8 cellular contexts compared by ENCODE assay signal in the genomic region with DNA sequence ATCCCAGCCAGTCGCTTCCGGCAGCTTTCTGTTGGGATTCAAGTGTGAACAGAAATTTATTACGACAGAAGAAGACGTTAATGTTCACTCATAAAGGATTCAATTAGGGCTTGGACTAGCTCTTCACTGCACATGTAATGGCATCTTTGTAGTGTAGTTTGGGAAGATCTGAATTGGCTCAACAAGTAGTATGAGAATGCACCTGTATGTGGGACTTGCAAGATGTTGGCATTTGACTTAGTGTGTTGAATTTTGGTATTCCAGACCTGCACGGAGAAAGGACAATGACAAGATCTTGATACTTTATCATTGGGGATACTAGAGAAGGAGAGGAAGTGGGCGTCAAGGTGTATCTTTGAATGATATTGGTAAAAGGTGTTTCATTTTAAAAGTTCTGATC. TPM values are rescaled to one million over a fixed set of nuclear protein-coding genes. Genes with fewer than 3 reads are reported as not detected.
DNase-seq lines count a peak whose midpoint lies in the region; ATAC-seq and TF ChIP-seq lines count a peak whose summit lies in the region.

No MANE protein-coding gene starts in this region.

- H3K4me2 ChIP-seq in MM.1S (ENCODE audit: low read depth, low read length): peak overlapping the region; percentile 72

- peak overlapping the region; percentile 53 to 91 (median 81) for H3K27ac Mint-ChIP-seq in nephron

- H2AFZ ChIP-seq in MM.1S (ENCODE audit: low read length): no peak overlapping the region

- H3K27me3 Mint-ChIP-seq in nephron (ENCODE audit: low read depth): peaks cover 8% of the 10 kb centered on the region

- H3K9me3 ChIP-seq in BE2C (no peaks in the 10 kb centered on the region), MM.1S (replicated peaks; ENCODE audit: insufficient read depth, low read length) (no peaks in the 10 kb centered on the region), ectodermal cell (ENCODE audit: control insufficient read depth, low read length) (no peaks in the 10 kb centered on the region)

- WGBS in ectodermal cell, 2 experiments: 23 to 32% methylated on average over 6 of the region's 6 CpGs

- peaks cover 63% of the 10 kb centered on the region for H3K79me2 ChIP-seq in MM.1S (ENCODE audit: low read length)

- peaks cover 14% of the 10 kb centered on the region for H3F3A ChIP-seq in MM.1S (ENCODE audit: insufficient read depth, low read length)

- H3K36me3 ChIP-seq in BE2C (peaks cover 8% of the 10 kb centered on the region), MM.1S (replicated peaks; ENCODE audit: insufficient read depth, low read length) (peaks cover 13% of the 10 kb centered on the region; the same call in 1 of the 2 replicates), ectodermal cell (ENCODE audit: control insufficient read depth, insufficient read depth, low read length) (peaks cover 21% of the 10 kb centered on the region)

- no peaks in the 10 kb centered on the region for H3K4me1 ChIP-seq in BE2C
- H3K4me1 ChIP-seq in MM.1S (ENCODE audit: low read length): peaks cover 20% of the 10 kb centered on the region
- peaks cover 14% of the 10 kb centered on the region for H3K4me1 ChIP-seq in ectodermal cell (ENCODE audit: control insufficient read depth, insufficient read depth, low read length)

- H3K27ac ChIP-seq in MM.1S (ENCODE audit: low read length) (no peak overlapping the region; the same call in 1 of the 2 replicates), ectodermal cell (ENCODE audit: insufficient read depth, low read depth, low read length, poor library complexity, severe bottlenecking) (no peak overlapping the region)

- no peaks in the 10 kb centered on the region for H3K27me3 ChIP-seq in BE2C
- no peaks in the 10 kb centered on the region for H3K27me3 ChIP-seq in MM.1S (replicated peaks; ENCODE audit: insufficient read depth, low read length)
- no peaks in the 10 kb centered on the region for H3K27me3 ChIP-seq in ectodermal cell (ENCODE audit: control insufficient read depth, insufficient read depth, low read length, poor library complexity, severe bottlenecking)

- peaks cover 21% of the 10 kb centered on the region for H3K4me1 Mint-ChIP-seq in nephron

- peak overlapping the region; percentile 95 to 97 (median 96) for H3K4me3 Mint-ChIP-seq in nephron

- peak overlapping the region; percentile 92 for H3K4me3 ChIP-seq in BE2C (ENCODE audit: low read depth, low read length)
- H3K4me3 ChIP-seq in MM.1S (ENCODE audit: low read length): peak overlapping the region; percentile 96
- peak overlapping the region; percentile 99 for H3K4me3 ChIP-seq in ectodermal cell (ENCODE audit: insufficient read depth, low read depth, low read length)

- peaks cover 17% of the 10 kb centered on the region; the same call in 1 of the 2 replicates for H4K20me1 ChIP-seq in MM.1S (ENCODE audit: insufficient read depth, low read length)

- no peaks in the 10 kb centered on the region for H3K9me2 ChIP-seq in MM.1S (replicated peaks; ENCODE audit: insufficient read depth, low read length)

- H3K36me3 Mint-ChIP-seq in nephron (ENCODE audit: low read depth): peaks cover 27% of the 10 kb centered on the region

- peak overlapping the region; percentile 97 for H3K9ac ChIP-seq in MM.1S (ENCODE audit: low read length)

- H3K9me3 Mint-ChIP-seq in nephron: no peaks in the 10 kb centered on the region

- ATAC-seq in HG03469 (IDR thresholded peaks at IDR 0.05; ENCODE audit: unreplicated experiment) (no peak), HG03175 (IDR thresholded peaks at IDR 0.05; ENCODE audit: unreplicated experiment) (no peak)

- DNase-seq in BE2C: no peak
- DNase-seq in MM.1S: no peak
- no peak for DNase-seq in NCI-H524 treated with DMSO at 0.1 percent for 48 hours (lab: John Stamatoyannopoulos, UW)
- no peak for DNase-seq in AG08396 (ENCODE audit: low spot score)

- TF ChIP-seq CTCF in BE2C (IDR thresholded peaks at IDR 0.05; ENCODE audit: low read depth, low read length): no peak
- no peak for TF ChIP-seq CTCF in MM.1S (IDR thresholded peaks at IDR 0.05; ENCODE audit: low read length)
- no peak for TF ChIP-seq CTCF in nephron (IDR thresholded peaks at IDR 0.05; ENCODE audit: unreplicated experiment in 3 of 3)

RNA-seq across cellular contexts. Expression of gene PSMD11, which starts 1.2 kb away (rescaled TPM):
- polyA plus RNA-seq in BE2C (2012; ENCODE audit: insufficient read depth, insufficient read length, low read depth): 24.1 TPM
- 119 TPM for polyA plus RNA-seq in ectodermal cell (2013, experiment 1 of 4)
- 112 TPM for polyA plus RNA-seq in ectodermal cell (2013, experiment 2 of 4)
- 61.8 TPM for polyA plus RNA-seq in ectodermal cell (2013, experiment 3 of 4)
- polyA plus RNA-seq in ectodermal cell (2013, experiment 4 of 4): 70.8 TPM

RNA-seq across cellular contexts. Expression of gene CDK5R1, which starts 41.3 kb away (rescaled TPM):
- polyA plus RNA-seq in BE2C (2012; ENCODE audit: insufficient read depth, insufficient read length, low read depth): 4.5 TPM
- 17.9 TPM for polyA plus RNA-seq in ectodermal cell (2013, experiment 1 of 4)
- polyA plus RNA-seq in ectodermal cell (2013, experiment 2 of 4): 13.2 TPM
- 12.9 TPM for polyA plus RNA-seq in ectodermal cell (2013, experiment 3 of 4)
- polyA plus RNA-seq in ectodermal cell (2013, experiment 4 of 4): 13.2 TPM
